ENCODE assay signal across 15 cellular contexts in the genomic region with DNA sequence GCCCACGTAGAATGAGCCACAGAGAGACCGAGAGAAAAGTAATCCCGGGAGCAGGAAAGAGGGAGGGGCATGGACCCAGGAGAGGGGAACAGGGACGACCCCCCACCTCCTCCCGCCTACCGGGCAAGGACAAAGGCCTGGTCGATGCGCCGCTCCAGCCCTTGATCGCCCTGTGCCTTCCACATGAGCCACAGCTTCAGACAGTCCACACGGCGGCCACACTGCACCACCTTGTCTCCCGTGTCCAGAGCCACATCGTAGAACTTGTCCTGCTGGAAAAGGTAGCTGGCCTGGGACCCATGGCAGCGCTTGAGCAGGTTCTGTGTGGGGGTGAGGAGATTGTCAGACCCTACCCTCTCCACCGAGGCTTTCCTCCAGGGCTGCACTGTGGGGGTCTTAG. TPM values are rescaled to one million over a fixed set of nuclear protein-coding genes. Genes with fewer than 3 reads are reported as not detected.
DNase-seq lines count a peak whose midpoint lies in the region; ATAC-seq and TF ChIP-seq lines count a peak whose summit lies in the region.
"Had no signal": no experiment of that assay in that cellular context is flagged by ENCODE, and none has a peak within 500 bp of the region (broad histone marks: within the 10 kb centered on the region; RNA-seq: fewer than 3 reads in every experiment).

No MANE protein-coding gene starts in this region.

- no peaks in the 10 kb centered on the region for H3K9me2 ChIP-seq in SK-N-SH

- H3K36me3 ChIP-seq in SK-N-SH (replicated peaks in 1 of 2; ENCODE audit: control insufficient read depth in 1 of 2, insufficient read depth in 2 of 2, low read length in 1 of 2) (no peaks in the 10 kb centered on the region), sigmoid colon (peaks cover 0 to 6% (median 0%) of the 10 kb centered on the region in 4 donors)
- H3K36me3 ChIP-seq: cardiac muscle cell had no signal

- no peak for TF ChIP-seq POLR2A in sigmoid colon (IDR thresholded peaks at IDR 0.05)

- H3K27ac ChIP-seq in SK-N-SH (ENCODE audit: low read depth in 2 of 2, low read length in 1 of 2): no peak overlapping the region
- H3K27ac ChIP-seq in sigmoid colon: peak overlapping the region in 1 of 4 donors; percentile 80
- H3K27ac ChIP-seq: cardiac muscle cell, dorsolateral prefrontal cortex, Peyer's patch had no signal

- in situ Hi-C loops in GM13976 (cut with MboI; ENCODE audit: low sequenced_read_pairs, unreplicated experiment): loop anchor here (10.0 kb wide), 1 partner anchor 125 kb away; no protein-coding TSS in a partner anchor

- no peaks in the 10 kb centered on the region for H3K27me3 Mint-ChIP-seq in stimulated activated naive CD8-positive, alpha-beta T cell treated with anti-CD3 and anti-CD28 coated beads, Interleukin-15, amount 100 ng/mL, for 72 hours
- H3K27me3 Mint-ChIP-seq: activated naive CD8-positive, alpha-beta T cell treated with anti-CD3 and anti-CD28 coated beads for 36 hours had no signal

- peak; percentile 4 for ATAC-seq in stimulated activated naive CD8-positive, alpha-beta T cell treated with anti-CD3 and anti-CD28 coated beads, Interleukin-15, amount 100 ng/mL, for 72 hours
- ATAC-seq in stimulated activated naive CD8-positive, alpha-beta T cell treated with anti-CD3 and anti-CD28 coated beads, Interleukin-15, Interleukin-2, amounts not matched to agents 100 U/mL and 50 U/mL, for 24 hours: no peak

- TF ChIP-seq CTCF in SK-N-SH (IDR thresholded peaks at IDR 0.05) (no peak), GM13976 (IDR thresholded peaks at IDR 0.05; ENCODE audit: borderline replicate concordance, control extremely low read depth, extremely low read depth, insufficient read depth, missing control alignments) (no peak), sigmoid colon (IDR thresholded peaks at IDR 0.05) (no peak)

- no peak overlapping the region for H3K4me3 Mint-ChIP-seq in stimulated activated naive CD8-positive, alpha-beta T cell treated with anti-CD3 and anti-CD28 coated beads, Interleukin-15, amount 100 ng/mL, for 72 hours
- H3K4me3 Mint-ChIP-seq: activated T-cell treated with anti-CD3 and anti-CD28 coated beads, Interleukin-2, amount 50 U/mL, for 4 hours; immature natural killer cell had no signal

- peaks cover 6% of the 10 kb centered on the region for H3F3A ChIP-seq in SK-N-SH (replicated peaks; ENCODE audit: insufficient read depth)

- no peaks in the 10 kb centered on the region for H4K20me1 ChIP-seq in SK-N-SH (ENCODE audit: insufficient read depth)

- H3K4me1 Mint-ChIP-seq in stimulated activated naive CD8-positive, alpha-beta T cell treated with anti-CD3 and anti-CD28 coated beads, Interleukin-15, amount 100 ng/mL, for 72 hours: peaks cover 17% of the 10 kb centered on the region

- H3K27ac Mint-ChIP-seq in stimulated activated naive CD8-positive, alpha-beta T cell treated with anti-CD3 and anti-CD28 coated beads, Interleukin-15, amount 100 ng/mL, for 72 hours: peak overlapping the region; percentile 47 to 95

- POLR2A ChIA-PET in SK-N-SH (lab: Yijun Ruan, JAX): interaction anchor here (0.9 to 2.8 kb wide), 6 partner anchors 15 to 38 kb away, joined by 3 to 12 read pairs (median 4); partner anchors contain the start of genes CSAD and ZNF740

- H3K9me3 ChIP-seq in SK-N-SH (no peaks in the 10 kb centered on the region), sigmoid colon (no peaks in the 10 kb centered on the region)
- H3K9me3 ChIP-seq: Peyer's patch had no signal

- no peak overlapping the region for H2AFZ ChIP-seq in SK-N-SH (ENCODE audit: low read depth)

- intact Hi-C loops in sigmoid colon (cut with DNase I): loop anchor here (1.0 to 2.0 kb wide), 2 partner anchors 37 to 127 kb away; no protein-coding TSS in a partner anchor

- no peaks in the 10 kb centered on the region for H3K27me3 ChIP-seq in SK-N-SH (ENCODE audit: insufficient read depth)
- no peaks in the 10 kb centered on the region for H3K27me3 ChIP-seq in sigmoid colon
- H3K27me3 ChIP-seq: cardiac muscle cell, dorsolateral prefrontal cortex, Peyer's patch had no signal

- no peak overlapping the region for H3K4me2 ChIP-seq in SK-N-SH

- no peak for TF ChIP-seq EP300 in SK-N-SH (IDR thresholded peaks at IDR 0.05; ENCODE audit: borderline replicate concordance in 1 of 2, low read depth in 1 of 2, low read length in 1 of 2)
- TF ChIP-seq EP300 in sigmoid colon (IDR thresholded peaks at IDR 0.05): no peak

- 88% methylated on average over 15 of the region's 16 CpGs for WGBS in SK-N-SH (ENCODE audit: low lambda C conversion rate)
- WGBS in sigmoid colon, 2 donors: 88 to 89% methylated on average over 16 of the region's 16 CpGs

- H3K9me3 Mint-ChIP-seq in stimulated activated naive CD8-positive, alpha-beta T cell treated with anti-CD3 and anti-CD28 coated beads, Interleukin-15, amount 100 ng/mL, for 72 hours: no peaks in the 10 kb centered on the region
- H3K9me3 Mint-ChIP-seq: activated naive CD8-positive, alpha-beta T cell treated with anti-CD3 and anti-CD28 coated beads for 36 hours; activated T-cell treated with anti-CD3 and anti-CD28 coated beads, Interleukin-2, amount 50 U/mL, for 4 hours; immature natural killer cell had no signal

- no peak for DNase-seq in stimulated activated naive CD8-positive, alpha-beta T cell treated with anti-CD3 and anti-CD28 coated beads, Interleukin-15, amount 100 ng/mL, for 72 hours
- DNase-seq in stimulated activated naive CD8-positive, alpha-beta T cell treated with anti-CD3 and anti-CD28 coated beads, Interleukin-15, Interleukin-2, amounts not matched to agents 100 U/mL and 50 U/mL, for 24 hours: no peak
- DNase-seq in SK-N-SH (peak; percentile 31), iPS-NIHi11 (ENCODE audit: low spot score) (peak; percentile 40), foreskin melanocyte (no peak), GM13976 (ENCODE audit: low spot score) (no peak), OCI-M2 (lab: John Stamatoyannopoulos, UW; ENCODE audit: unreplicated experiment) (no peak), sigmoid colon (no peak)

- no peak for TF ChIP-seq RAD21 in SK-N-SH (IDR thresholded peaks at IDR 0.05; ENCODE audit: low read length)

- H3K4me1 ChIP-seq in SK-N-SH (ENCODE audit: control insufficient read depth in 1 of 2, insufficient read depth in 2 of 2, low read depth in 1 of 2, low read length in 1 of 2) (peaks cover 0 to 2% of the 10 kb centered on the region in 2 experiments; a peak in 2 of 4 replicates), sigmoid colon (peaks cover 0 to 4% (median 4%) of the 10 kb centered on the region in 4 donors)
- H3K4me1 ChIP-seq: Peyer's patch had no signal

- no peak overlapping the region for H3K4me3 ChIP-seq in SK-N-SH (ENCODE audit: low read depth in 2 of 2, low read length in 1 of 2)
- no peak overlapping the region for H3K4me3 ChIP-seq in sigmoid colon
- H3K4me3 ChIP-seq: cardiac muscle cell, dorsolateral prefrontal cortex, Peyer's patch had no signal

- no peak overlapping the region for H3K9ac ChIP-seq in SK-N-SH

- CTCF ChIA-PET in SK-N-SH (lab: Yijun Ruan, JAX): interaction anchor here (0.6 to 12.3 kb wide), 43 partner anchors 8 to 225 kb away, joined by 3 to 272 read pairs (median 7); partner anchors contain the start of genes AAAS, CSAD, ESPL1 and MYG1

- H3K79me2 ChIP-seq in SK-N-SH (ENCODE audit: insufficient read depth): no peaks in the 10 kb centered on the region

TF ChIP-seq in SK-N-SH, 30 proteins besides CTCF, POLR2A, EP300 and RAD21:
- TF ChIP-seq MEF2A (IDR thresholded peaks at IDR 0.05; ENCODE audit: borderline replicate concordance, low read depth) (no peak), ELF1 (IDR thresholded peaks at IDR 0.05) (no peak), FOXJ3 (CRISPR knock-in tag; IDR thresholded peaks at IDR 0.05) (no peak), CHD2 (IDR thresholded peaks at IDR 0.05; ENCODE audit: low read length, partially characterized antibody) (no peak), GATA2 (CRISPR knock-in tag; IDR thresholded peaks at IDR 0.05) (no peak), PBX3 (IDR thresholded peaks at IDR 0.05) (no peak), RFX5 (IDR thresholded peaks at IDR 0.05; ENCODE audit: low read length) (no peak), SMC3 (IDR thresholded peaks at IDR 0.05; ENCODE audit: low read depth, low read length) (no peak)
- TF ChIP-seq, protein P1, sequence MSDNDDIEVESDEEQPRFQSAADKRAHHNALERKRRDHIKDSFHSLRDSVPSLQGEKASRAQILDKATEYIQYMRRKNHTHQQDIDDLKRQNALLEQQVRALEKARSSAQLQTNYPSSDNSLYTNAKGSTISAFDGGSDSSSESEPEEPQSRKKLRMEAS (IDR thresholded peaks at IDR 0.05; ENCODE audit: low read depth): no peak

RNA-seq across cellular contexts. Expression of gene ZNF740, which starts 20.5 kb away (rescaled TPM):
- polyA plus RNA-seq in SK-N-SH (2012; rRNA removed) (14.6 and 21.8 TPM in 2 replicates), sigmoid colon (10 to 100 TPM in 1 of 3 donors, 1 to 10 TPM in 2; 2.3 to 12.0 (median 2.4) TPM)
- polyA plus RNA-seq in SK-N-SH (2012; cell fraction: cytosol; rRNA removed): 7.9 and 10.3 TPM in 2 replicates
- polyA plus RNA-seq in SK-N-SH (2012; cell fraction: nucleus; rRNA removed): 41.0 and 89.7 TPM in 2 replicates
- 10 to 100 TPM; 10.3 to 16.6 (median 15.8) TPM for total RNA-seq in sigmoid colon

RNA-seq across cellular contexts. Expression of gene CSAD, which starts 20.7 kb away (rescaled TPM):
- polyA plus RNA-seq in SK-N-SH (2012; rRNA removed) (32.2 and 45.4 TPM in 2 replicates), sigmoid colon (10 to 100 TPM in 1 of 3 donors, 1 to 10 TPM in 2; 1.2 to 25.8 (median 1.8) TPM)
- 3.9 and 5.2 TPM in 2 replicates for polyA plus RNA-seq in SK-N-SH (2012; cell fraction: cytosol; rRNA removed)
- 305 and 362 TPM in 2 replicates for polyA plus RNA-seq in SK-N-SH (2012; cell fraction: nucleus; rRNA removed)
- total RNA-seq in sigmoid colon: 10 to 100 TPM; 18.6 to 51.0 (median 26.0) TPM

RNA-seq across cellular contexts. Expression of gene ITGB7, which starts 47.1 kb away (rescaled TPM):
- polyA plus RNA-seq in SK-N-SH (2012; rRNA removed) (0.25 and 0.31 TPM in 2 replicates), sigmoid colon (10 to 100 TPM in 2 of 3 donors, 1 to 10 TPM in 1; 3.6 to 19.9 (median 13.5) TPM)
- 0.03 and 0.16 TPM in 2 replicates for polyA plus RNA-seq in SK-N-SH (2012; cell fraction: cytosol; rRNA removed)
- polyA plus RNA-seq in SK-N-SH (2012; cell fraction: nucleus; rRNA removed): 2.4 and 2.5 TPM in 2 replicates
- total RNA-seq in sigmoid colon: 1 to 10 TPM in 3 of 4 donors, under 1 TPM in 1; 0.95 to 2.9 (median 1.3) TPM
- total RNA-seq: glomerular endothelial cell had no signal

RNA-seq across cellular contexts. Expression of gene SOAT2, which starts 56.7 kb away (rescaled TPM):
- 0.13 and 0.18 TPM in 2 replicates for polyA plus RNA-seq in SK-N-SH (2012; rRNA removed)
- 0.04 and 0.06 TPM in 2 replicates for polyA plus RNA-seq in SK-N-SH (2012; cell fraction: cytosol; rRNA removed)
- 0.40 and 0.58 TPM in 2 replicates for polyA plus RNA-seq in SK-N-SH (2012; cell fraction: nucleus; rRNA removed)
- under 1 TPM in 2 of 4 donors, not detected in 2; 0.41 to 0.55 TPM for total RNA-seq in sigmoid colon
- polyA plus RNA-seq in sigmoid colon: under 1 TPM in 1 of 3 donors, not detected in 2; 0.09 TPM
- total RNA-seq: glomerular endothelial cell had no signal
- polyA plus RNA-seq: immature natural killer cell had no signal

Comparison
In these comparisons a context has a peak if more than half of its experiments do, and no peak if none do; other contexts are left out.
1. DNase-seq: peak in SK-N-SH (single experiment) and iPS-NIHi11 (single experiment); none in stimulated activated naive CD8-positive, alpha-beta T cell treated with anti-CD3 and anti-CD28 coated beads, Interleukin-15, amount 100 ng/mL, for 72 hours (0 of 2), stimulated activated naive CD8-positive, alpha-beta T cell treated with anti-CD3 and anti-CD28 coated beads, Interleukin-15, Interleukin-2, amounts not matched to agents 100 U/mL and 50 U/mL, for 24 hours (single experiment), foreskin melanocyte (single experiment), GM13976 (single experiment), OCI-M2 (single experiment) and sigmoid colon (single experiment).